20 cellular contexts compared by ENCODE assay signal in the genomic region with DNA sequence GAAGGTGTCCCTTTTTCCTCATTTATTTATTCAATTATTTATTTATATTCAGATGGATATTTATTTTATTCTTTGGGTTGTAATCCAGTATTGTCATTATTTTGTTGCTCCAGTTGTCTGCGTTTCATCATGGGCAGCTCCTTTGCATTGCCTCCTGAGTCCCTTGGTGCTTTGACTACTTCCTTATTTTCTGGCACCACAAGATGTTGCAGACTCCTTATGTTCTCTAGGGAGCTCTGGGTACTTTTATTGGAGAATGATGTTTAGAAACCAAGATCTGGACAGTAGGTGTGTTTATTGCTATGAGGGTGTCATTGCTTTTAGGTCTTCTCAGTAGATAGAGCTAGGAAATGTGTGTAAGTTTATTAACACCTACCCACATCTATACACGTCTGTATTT.
"Had no signal": no experiment of that assay in that cellular context is flagged by ENCODE, and none has a peak within 500 bp of the region (broad histone marks: within the 10 kb centered on the region; RNA-seq: fewer than 3 reads in every experiment).

No MANE protein-coding gene starts in this region.

- DNase-seq: activated CD4-positive, alpha-beta T cell treated with anti-CD3 and anti-CD28 coated beads, Interleukin-2, amount 10 ng/mL, durations not matched to agents 7 days and 5 days; activated CD8-positive, alpha-beta memory T cell treated with anti-CD3 and anti-CD28 coated beads, Interleukin-2, amount 50 U/mL, for 4 hours; activated effector memory CD4-positive, alpha-beta T cell treated with Interleukin-2 at 50 U/mL for 16 hours; activated naive CD4-positive, alpha-beta T cell treated with anti-CD3 and anti-CD28 coated beads, Interleukin-2, amount 10 ng/mL, durations not matched to agents 7 days and 5 days; activated naive CD8-positive, alpha-beta T cell treated with anti-CD3 and anti-CD28 coated beads, Interleukin-2, amount 50 U/mL, for 24 hours; activated T-cell treated with anti-CD3 and anti-CD28 coated beads, Interleukin-2, amount 50 U/mL, for 48 hours; aorta; brain microvascular endothelial cell; erythroblast; foreskin melanocyte; glutamatergic neuron; hippocampal formation; islet precursor cell; left colon; right lobe of liver; small intestine; stimulated activated CD4-positive, alpha-beta T cell treated with anti-CD3 and anti-CD28 coated beads, Interleukin-15, amount 100 ng/mL, for 24 hours; stimulated activated CD4-positive, alpha-beta T cell treated with anti-CD3 and anti-CD28 coated beads, Interleukin-4, amount 100 ng/mL, for 1 hour; testis had no signal

- ATAC-seq: activated CD4-positive, CD25-positive, alpha-beta regulatory T cell treated with anti-CD3 and anti-CD28 coated beads, Interleukin-2, amount 50 U/mL, for 24 hours; activated naive CD8-positive, alpha-beta T cell treated with anti-CD3 and anti-CD28 coated beads, Interleukin-2, amount 50 U/mL, for 24 hours; left colon; right lobe of liver had no signal
